1 cellular context compared by ENCODE assay signal in the genomic region with DNA sequence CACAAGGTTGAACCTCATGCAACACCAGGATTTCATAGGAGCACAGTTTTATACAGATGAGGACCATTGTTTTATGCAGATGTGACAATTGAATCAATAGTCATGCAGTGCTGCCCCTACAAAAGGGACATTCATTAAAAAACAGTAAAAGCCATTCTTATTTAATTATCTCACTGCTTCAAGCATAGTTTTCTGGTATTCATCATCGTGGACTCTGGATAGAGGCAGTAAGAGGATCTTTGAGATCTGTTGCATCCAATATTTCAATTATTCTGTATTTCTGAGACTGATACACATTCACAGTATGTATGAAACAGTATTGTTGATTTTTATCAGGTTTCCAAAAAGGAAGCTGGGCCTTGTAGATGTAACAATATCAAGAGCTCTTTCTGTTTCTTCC.
TF ChIP-seq lines count a peak whose summit lies in the region.

No MANE protein-coding gene starts in this region.

TF ChIP-seq in WTC11, 78 proteins besides CTCF, POLR2A, EP300 and RAD21 (continued from another document):
- no peak for TF ChIP-seq PRDM15 (CRISPR knock-in tag; IDR thresholded peaks at IDR 0.05)
- TF ChIP-seq, protein P1, sequence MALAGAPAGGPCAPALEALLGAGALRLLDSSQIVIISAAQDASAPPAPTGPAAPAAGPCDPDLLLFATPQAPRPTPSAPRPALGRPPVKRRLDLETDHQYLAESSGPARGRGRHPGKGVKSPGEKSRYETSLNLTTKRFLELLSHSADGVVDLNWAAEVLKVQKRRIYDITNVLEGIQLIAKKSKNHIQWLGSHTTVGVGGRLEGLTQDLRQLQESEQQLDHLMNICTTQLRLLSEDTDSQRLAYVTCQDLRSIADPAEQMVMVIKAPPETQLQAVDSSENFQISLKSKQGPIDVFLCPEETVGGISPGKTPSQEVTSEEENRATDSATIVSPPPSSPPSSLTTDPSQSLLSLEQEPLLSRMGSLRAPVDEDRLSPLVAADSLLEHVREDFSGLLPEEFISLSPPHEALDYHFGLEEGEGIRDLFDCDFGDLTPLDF (CRISPR knock-in tag; IDR thresholded peaks at IDR 0.05) = no peak
- no peak for TF ChIP-seq PRRX2 (CRISPR knock-in tag; IDR thresholded peaks at IDR 0.05)
